ENCODE assay signal across 10 cellular contexts in the genomic region with DNA sequence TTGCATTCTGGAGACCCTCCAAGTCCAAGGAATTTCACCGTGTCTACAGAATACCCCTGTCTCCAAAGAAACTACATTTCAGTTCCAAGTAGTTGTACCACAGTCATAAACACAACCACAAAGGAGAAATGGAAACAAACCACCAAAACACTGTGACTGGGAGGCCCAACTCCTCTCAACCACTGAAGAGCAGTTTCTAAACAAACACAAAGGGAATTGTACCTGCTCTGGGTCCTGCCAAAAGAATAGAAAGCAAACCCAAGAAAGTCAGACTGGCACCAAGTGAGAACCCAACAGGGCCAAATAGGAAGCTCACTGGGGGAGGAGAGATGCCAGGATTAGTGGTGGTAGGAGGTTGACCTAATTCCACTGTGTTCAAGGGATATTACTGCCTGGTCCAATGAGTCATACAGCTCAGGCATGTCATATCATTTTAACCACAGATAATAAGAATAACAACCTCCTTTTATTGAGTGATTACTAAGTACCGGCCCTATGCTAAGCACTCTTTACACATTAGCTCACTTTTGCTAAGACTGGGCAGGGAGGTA.
A peak's percentile ranks its signal among the peaks of the same experiment; 100 is the strongest.
DNase-seq lines count a peak whose midpoint lies in the region; ATAC-seq and TF ChIP-seq lines count a peak whose summit lies in the region.
"Had no signal": no experiment of that assay in that cellular context is flagged by ENCODE, and none has a peak within 500 bp of the region (broad histone marks: within the 10 kb centered on the region; RNA-seq: fewer than 3 reads in every experiment).

No MANE protein-coding gene starts in this region.

- no peak for ATAC-seq in GM18511 (IDR thresholded peaks at IDR 0.05; ENCODE audit: unreplicated experiment)
- ATAC-seq in CD4-positive, alpha-beta T cell (ENCODE audit: poor library complexity): no peak
- no peak for ATAC-seq in HG02885 (IDR thresholded peaks at IDR 0.05; ENCODE audit: poor library complexity, unreplicated experiment)

- H3K27ac ChIP-seq in adrenal gland (no peak overlapping the region), Peyer's patch (no peak overlapping the region)
- H3K27ac ChIP-seq in CD4-positive, alpha-beta T cell (ENCODE audit: low read depth, low read length): no peak overlapping the region
- H3K27ac ChIP-seq: transverse colon had no signal

- H3K4me1 ChIP-seq in adrenal gland (replicated peaks in 1 of 2) (peaks cover 0 to 6% of the 10 kb centered on the region in 2 donors), Peyer's patch (peaks cover 0 to 26% (median 2%) of the 10 kb centered on the region in 4 donors)

- TF ChIP-seq CTCF in adrenal gland (IDR thresholded peaks at IDR 0.05) (no peak), Peyer's patch (IDR thresholded peaks at IDR 0.05) (no peak)
- TF ChIP-seq CTCF in CD4-positive, alpha-beta T cell (IDR thresholded peaks at IDR 0.05): no peak

- H3K4me1 Mint-ChIP-seq in CD4-positive, alpha-beta T cell (ENCODE audit: low read depth): peaks cover 32% of the 10 kb centered on the region
- H3K4me1 Mint-ChIP-seq: neural crest cell had no signal

- DNase-seq in GM04503 (ENCODE audit: low read depth) (peak; percentile 79), LoVo (ENCODE audit: low spot score) (peak; percentile 24), adrenal gland (peak in 4 of 7 donors; percentile 13 to 42 (median 30)), non-pigmented ciliary epithelial cell (ENCODE audit: low read depth) (peak; percentile 75), Peyer's patch (no peak)
- DNase-seq in CD4-positive, alpha-beta T cell: no peak
- DNase-seq: transverse colon had no signal

- POLR2A ChIA-PET in CD4-positive, alpha-beta T cell (lab: Charles Lee): no interaction called here

- H3K9me3 Mint-ChIP-seq in CD4-positive, alpha-beta T cell: no peaks in the 10 kb centered on the region
- H3K9me3 Mint-ChIP-seq: neural crest cell had no signal

- no peaks in the 10 kb centered on the region for H3K27me3 ChIP-seq in adrenal gland
- H3K27me3 ChIP-seq in Peyer's patch: no peaks in the 10 kb centered on the region
- no peaks in the 10 kb centered on the region for H3K27me3 ChIP-seq in CD4-positive, alpha-beta T cell (ENCODE audit: control insufficient read depth, insufficient read depth, low read length)
- H3K27me3 ChIP-seq: transverse colon had no signal

- 43 to 57% (median 49%) methylated on average over 2 of the region's 2 CpGs for WGBS in adrenal gland, 4 donors

- H3K4me3 ChIP-seq in adrenal gland (no peak overlapping the region), Peyer's patch (no peak overlapping the region)
- H3K4me3 ChIP-seq: transverse colon had no signal

- no peak for TF ChIP-seq POLR2A in adrenal gland (IDR thresholded peaks at IDR 0.05)
- TF ChIP-seq POLR2A in Peyer's patch (IDR thresholded peaks at IDR 0.05): no peak

- CTCF ChIA-PET in CD4-positive, alpha-beta T cell (lab: Charles Lee): no interaction called here

- no peaks in the 10 kb centered on the region for H3K9me3 ChIP-seq in adrenal gland (replicated peaks in 1 of 3)
- no peaks in the 10 kb centered on the region for H3K9me3 ChIP-seq in Peyer's patch
- H3K9me3 ChIP-seq in CD4-positive, alpha-beta T cell (ENCODE audit: control insufficient read depth, low read length): no peaks in the 10 kb centered on the region
- H3K9me3 ChIP-seq: transverse colon had no signal

- no peak overlapping the region for H3K27ac Mint-ChIP-seq in CD4-positive, alpha-beta T cell

- intact Hi-C loops in adrenal gland (cut with DNase I): no loop called here
- intact Hi-C loops in CD4-positive, alpha-beta T cell (cut with DNase I, micrococcal nuclease): loop anchor here in 1 of 2 experiments (10.0 kb wide), 1 partner anchor 123 kb away; the partner anchor contains the start of gene PPP2R5A

- no peaks in the 10 kb centered on the region for H3K27me3 Mint-ChIP-seq in CD4-positive, alpha-beta T cell

- H3K36me3 Mint-ChIP-seq in CD4-positive, alpha-beta T cell (ENCODE audit: low read depth): no peaks in the 10 kb centered on the region

- H3K36me3 ChIP-seq in adrenal gland (replicated peaks in 1 of 2) (no peaks in the 10 kb centered on the region), Peyer's patch (no peaks in the 10 kb centered on the region)
- H3K36me3 ChIP-seq: transverse colon had no signal

- no peak overlapping the region for H3K4me3 Mint-ChIP-seq in CD4-positive, alpha-beta T cell
- H3K4me3 Mint-ChIP-seq: neural crest cell had no signal

Comparison
In these comparisons a context has a peak if more than half of its experiments do, and no peak if none do; other contexts are left out.
1. DNase-seq: peak in GM04503 (single experiment), LoVo (single experiment), adrenal gland (4 of 7) and non-pigmented ciliary epithelial cell (single experiment); none in Peyer's patch (0 of 3) and CD4-positive, alpha-beta T cell (0 of 10).